20 cellular contexts compared by ENCODE assay signal in the genomic region with DNA sequence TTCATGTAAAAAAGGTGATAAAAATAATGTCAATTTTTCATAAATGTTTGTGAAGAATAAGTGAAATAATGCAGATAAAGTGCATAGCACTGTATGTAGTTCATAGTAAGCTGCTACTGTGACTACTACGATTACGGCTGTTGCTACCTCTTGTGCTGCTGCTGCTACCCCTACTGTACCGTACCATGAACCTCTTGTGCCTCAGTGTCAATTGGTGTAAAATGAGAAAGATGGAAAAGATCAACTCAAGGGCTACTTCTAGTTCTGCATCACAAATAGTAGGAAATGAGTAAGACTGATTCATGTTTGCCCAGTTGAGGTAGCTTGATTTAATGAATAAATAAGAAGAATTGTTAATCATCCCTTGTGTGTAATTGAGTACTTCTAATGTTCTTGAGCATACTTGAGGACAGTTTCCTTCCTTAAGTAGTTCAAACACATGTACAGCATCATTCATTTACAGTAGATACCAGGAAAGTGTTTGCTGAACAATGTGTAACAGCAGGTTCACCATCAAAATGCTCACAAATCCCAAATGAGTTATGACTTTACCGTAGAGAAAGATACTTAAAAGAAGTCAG.
DNase-seq lines count a peak whose midpoint lies in the region; ATAC-seq and TF ChIP-seq lines count a peak whose summit lies in the region.
"Had no signal": no experiment of that assay in that cellular context is flagged by ENCODE, and none has a peak within 500 bp of the region (broad histone marks: within the 10 kb centered on the region; RNA-seq: fewer than 3 reads in every experiment).

No MANE protein-coding gene starts in this region.

- H3K36me3 ChIP-seq in lung (ENCODE audit: control insufficient read depth in 2 of 2, insufficient read depth in 2 of 2, low read length in 2 of 2) (no peaks in the 10 kb centered on the region), MG63 (no peaks in the 10 kb centered on the region)
- H3K36me3 ChIP-seq: SJSA1 had no signal

- H3K4me3 ChIP-seq in epithelial cell of esophagus (ENCODE audit: low read length): no peak overlapping the region
- H3K4me3 ChIP-seq in lung: no peak overlapping the region
- H3K4me3 ChIP-seq in MG63: no peak overlapping the region
- H3K4me3 ChIP-seq: GM12878, PC-9, SJSA1 had no signal

- no peaks in the 10 kb centered on the region for H3K4me1 ChIP-seq in lung (ENCODE audit: control insufficient read depth in 2 of 2, insufficient read depth in 2 of 2, low read length in 2 of 2)
- H3K4me1 ChIP-seq: SJSA1 had no signal

- 63 to 83% methylated on average over 4 of the region's 4 CpGs for WGBS in lung, 2 donors

- TF ChIP-seq CTCF in epithelial cell of esophagus (IDR thresholded peaks at IDR 0.05; ENCODE audit: insufficient read depth, low read depth, low read length, missing control alignments) (no peak), lung (IDR thresholded peaks at IDR 0.05; ENCODE audit: control extremely low read depth, extremely low read depth) (no peak)

- DNase-seq in DMS79 treated with DMSO at 0.1 percent for 48 hours (lab: John Stamatoyannopoulos, UW) (peak; percentile 88), NCI-H524 treated with DMSO at 0.1 percent for 48 hours (lab: John Stamatoyannopoulos, UW) (peak; percentile 18), epithelial cell of esophagus (ENCODE audit: low read depth) (peak; percentile 62), lung (ENCODE audit: low spot score) (no peak), MG63 (no peak), NCI-H1092 treated with DMSO at 0.1 percent for 48 hours (lab: John Stamatoyannopoulos, UW) (no peak)
- no peak for DNase-seq in stimulated activated CD4-positive, alpha-beta T cell treated with anti-CD3 and anti-CD28 coated beads, Interleukin-4, amount 100 ng/mL, for 4 hours
- DNase-seq: C1 segment of cervical spinal cord, GOT3, IMR-90, Karpas-422, MM.1S, NCI-H1105, NCI-H1694, NCI-H2227 treated with DMSO at 0.1 percent for 48 hours, NCI-H510A treated with DMSO at 0.1 percent for 48 hours, PC-9 had no signal

- ATAC-seq in lung (ENCODE audit: insufficient read depth, low FRiP score) (peak; percentile 55), HG02610 (IDR thresholded peaks at IDR 0.05; ENCODE audit: unreplicated experiment) (no peak)
- ATAC-seq: GM12878 had no signal

- H3K27me3 ChIP-seq in lung (ENCODE audit: control insufficient read depth, insufficient read depth) (no peaks in the 10 kb centered on the region), MG63 (no peaks in the 10 kb centered on the region)
- H3K27me3 ChIP-seq: SJSA1 had no signal

- no peak overlapping the region for H3K27ac ChIP-seq in lung (ENCODE audit: low read depth in 1 of 2, low read length in 1 of 2)
- H3K27ac ChIP-seq: PC-9, SJSA1 had no signal

- H3K9me3 ChIP-seq in lung (ENCODE audit: control insufficient read depth in 2 of 2, insufficient read depth in 1 of 2, low read length in 1 of 2) (no peaks in the 10 kb centered on the region), MG63 (no peaks in the 10 kb centered on the region)

Comparison
In these comparisons a context has a peak if more than half of its experiments do, and no peak if none do; other contexts are left out.
1. DNase-seq: peak in DMS79 treated with DMSO at 0.1 percent for 48 hours (single experiment), NCI-H524 treated with DMSO at 0.1 percent for 48 hours (single experiment) and epithelial cell of esophagus (single experiment); none in lung (single experiment), MG63 (single experiment), stimulated activated CD4-positive, alpha-beta T cell treated with anti-CD3 and anti-CD28 coated beads, Interleukin-4, amount 100 ng/mL, for 4 hours (0 of 2) and NCI-H1092 treated with DMSO at 0.1 percent for 48 hours (single experiment).